ENCODE assay signal across 9 cellular contexts in genomic region chr17:40067710-40068109, GRCh38. TPM values are rescaled to one million over a fixed set of nuclear protein-coding genes. Genes with fewer than 3 reads are reported as not detected.
DNase-seq lines count a peak whose midpoint lies in the region; ATAC-seq and TF ChIP-seq lines count a peak whose summit lies in the region.
"Had no signal": no experiment of that assay in that cellular context is flagged by ENCODE, and none has a peak within 500 bp of the region (broad histone marks: within the 10 kb centered on the region; RNA-seq: fewer than 3 reads in every experiment).

No MANE protein-coding gene starts in this region.

- H3K4me3 ChIP-seq in DND-41 (ENCODE audit: low read depth in 1 of 2, low read length in 2 of 2) (peak overlapping the region in 1 of 2 experiments; percentile 58; a peak in 2 of 4 replicates), right cardiac atrium (ENCODE audit: low read length) (no peak overlapping the region), skin epidermis (no peak overlapping the region)

- H3K79me2 ChIP-seq in DND-41 (ENCODE audit: insufficient read depth, low read length): peaks cover 70% of the 10 kb centered on the region

- peaks cover 8% of the 10 kb centered on the region for H4K20me1 ChIP-seq in DND-41 (ENCODE audit: insufficient read depth, low read length)

- H3K4me1 ChIP-seq in DND-41 (ENCODE audit: insufficient read depth, low read length) (peaks cover 64% of the 10 kb centered on the region), right cardiac atrium (ENCODE audit: control insufficient read depth, insufficient read depth, low read length) (peaks cover 46% of the 10 kb centered on the region)

- POLR2A ChIA-PET in WTC11 (lab: Charles Lee): no interaction called here

- CTCF ChIA-PET in WTC11 (lab: Charles Lee): interaction anchor here (1.1 to 11.2 kb wide), 5 partner anchors 9 to 44 kb away, joined by 3 to 252 read pairs (median 58); no protein-coding TSS in a partner anchor

- H3K27me3 ChIP-seq in DND-41 (ENCODE audit: insufficient read depth, low read length, poor library complexity): no peaks in the 10 kb centered on the region
- H3K27me3 ChIP-seq in right cardiac atrium (ENCODE audit: control insufficient read depth, insufficient read depth): no peaks in the 10 kb centered on the region

- ATAC-seq in DND-41 (ENCODE audit: insufficient read depth, low read depth) (no peak), WTC11 (no peak), right cardiac atrium (no peak), GM18520 (IDR thresholded peaks at IDR 0.05; ENCODE audit: unreplicated experiment) (no peak)

- intact Hi-C loops in right cardiac atrium (cut with DNase I): loop anchor here in 2 of 4 donors (5.0 kb wide), 1 partner anchor 45 kb away; no protein-coding TSS in a partner anchor

- DNase-seq in DND-41: no peak
- DNase-seq in WTC11 (ENCODE audit: low spot score): no peak
- peak in 1 of 3 donors; percentile 6 for DNase-seq in right cardiac atrium
- DNase-seq in nucleus accumbens (lab: John Stamatoyannopoulos, UW): no peak
- DNase-seq in COR-L47 (lab: John Stamatoyannopoulos, UW): no peak
- DNase-seq in hypothalamus (lab: John Stamatoyannopoulos, UW): no peak

- peaks cover 15% of the 10 kb centered on the region for H3K27me3 Mint-ChIP-seq in WTC11 (ENCODE audit: low read depth)

- H3K4me1 Mint-ChIP-seq in WTC11: peaks cover 74% of the 10 kb centered on the region

- 94% methylated on average over 7 of the region's 7 CpGs for WGBS in right cardiac atrium

- H3K36me3 ChIP-seq in DND-41 (ENCODE audit: insufficient read depth, low read length): no peaks in the 10 kb centered on the region; the same call in 1 of the 2 replicates

- peak overlapping the region; percentile 55 for H3K9ac ChIP-seq in DND-41 (ENCODE audit: low read depth, low read length)

- H3K9me3 ChIP-seq in DND-41 (ENCODE audit: insufficient read depth, low read length, severe bottlenecking) (no peaks in the 10 kb centered on the region), right cardiac atrium (ENCODE audit: control insufficient read depth, low read length) (no peaks in the 10 kb centered on the region)

- no peaks in the 10 kb centered on the region for H3K36me3 Mint-ChIP-seq in WTC11

- H3K27ac Mint-ChIP-seq in WTC11: no peak overlapping the region; the same call in 1 of the 2 replicates

- peak overlapping the region; percentile 80 for H3K4me2 ChIP-seq in DND-41 (ENCODE audit: insufficient read depth, low read length)

- 0 out of 2 replicates have a peak overlapping the region, but pooled peaks have one; percentile 6 for H3K4me3 Mint-ChIP-seq in WTC11

- peak overlapping the region; percentile 86 for H2AFZ ChIP-seq in DND-41 (ENCODE audit: low read depth, low read length)

- TF ChIP-seq CTCF in DND-41 (IDR thresholded peaks at IDR 0.05; ENCODE audit: borderline replicate concordance, extremely low read depth, low read length, poor library complexity, severe bottlenecking) (no peak), WTC11 (IDR thresholded peaks at IDR 0.05) (no peak)

- H3K9me3 Mint-ChIP-seq in WTC11: no peaks in the 10 kb centered on the region

- H3K27ac ChIP-seq in DND-41 (ENCODE audit: low read length): peak overlapping the region; percentile 81
- H3K27ac ChIP-seq in right cardiac atrium (ENCODE audit: low read length): peak overlapping the region; percentile 95
- peak overlapping the region in 16 of 21 experiments; percentile 63 to 93 (median 81) for H3K27ac ChIP-seq in skin epidermis

TF ChIP-seq in WTC11, 78 proteins besides CTCF, POLR2A, EP300 and RAD21:
- no peak for TF ChIP-seq CREB1 (CRISPR knock-in tag; IDR thresholded peaks at IDR 0.05)
- peak; percentile 9; the same call in 1 of the 2 replicates for TF ChIP-seq ZNF121 (CRISPR knock-in tag; IDR thresholded peaks at IDR 0.05)
- TF ChIP-seq E2F5 (CRISPR knock-in tag; IDR thresholded peaks at IDR 0.05): no peak

RNA-seq across cellular contexts. Expression of gene THRA, which starts 4.9 kb away (rescaled TPM):
- total RNA-seq in WTC11 (2021) (11.9 to 15.9 TPM (median 12.0 TPM) in 3 replicates), right cardiac atrium (10 to 100 TPM; 80.6 to 99.5 (median 95.9) TPM)
- 73.3 TPM for polyA plus RNA-seq in right cardiac atrium

RNA-seq across cellular contexts. Expression of gene MED24, which starts 13.5 kb away (rescaled TPM):
- total RNA-seq in WTC11 (2021) (95.5 to 107 TPM (median 103 TPM) in 3 replicates), right cardiac atrium (10 to 100 TPM; 54.3 to 60.5 (median 54.7) TPM)
- polyA plus RNA-seq in right cardiac atrium: 45.1 TPM

RNA-seq across cellular contexts. Expression of gene NR1D1, which starts 32.7 kb away (rescaled TPM):
- 5.6 to 7.6 TPM (median 6.2 TPM) in 3 replicates for total RNA-seq in WTC11 (2021)
- total RNA-seq in right cardiac atrium: 10 to 100 TPM; 10.2 to 25.1 (median 18.8) TPM
- polyA plus RNA-seq in right cardiac atrium: 12.3 TPM

RNA-seq across cellular contexts. Expression of gene CSF3, which starts 52.5 kb away (rescaled TPM):
- total RNA-seq in WTC11 (2021) (not detected in 3 replicates), right cardiac atrium (under 1 TPM in 2 of 4 donors, not detected in 2; 0.40 to 0.58 TPM)
- polyA plus RNA-seq in right cardiac atrium: 0.97 TPM
- total RNA-seq: OCI-LY7 had no signal

RNA-seq across cellular contexts. Expression of gene MSL1, which starts 54.1 kb away (rescaled TPM):
- 69.2 to 78.1 TPM (median 73.7 TPM) in 3 replicates for total RNA-seq in WTC11 (2021)
- 10 to 100 TPM; 53.6 to 57.3 (median 55.2) TPM for total RNA-seq in right cardiac atrium
- polyA plus RNA-seq in right cardiac atrium: 44.8 TPM
